Comparison of ENCODE assay signal across 20 cellular contexts in the genomic region with DNA sequence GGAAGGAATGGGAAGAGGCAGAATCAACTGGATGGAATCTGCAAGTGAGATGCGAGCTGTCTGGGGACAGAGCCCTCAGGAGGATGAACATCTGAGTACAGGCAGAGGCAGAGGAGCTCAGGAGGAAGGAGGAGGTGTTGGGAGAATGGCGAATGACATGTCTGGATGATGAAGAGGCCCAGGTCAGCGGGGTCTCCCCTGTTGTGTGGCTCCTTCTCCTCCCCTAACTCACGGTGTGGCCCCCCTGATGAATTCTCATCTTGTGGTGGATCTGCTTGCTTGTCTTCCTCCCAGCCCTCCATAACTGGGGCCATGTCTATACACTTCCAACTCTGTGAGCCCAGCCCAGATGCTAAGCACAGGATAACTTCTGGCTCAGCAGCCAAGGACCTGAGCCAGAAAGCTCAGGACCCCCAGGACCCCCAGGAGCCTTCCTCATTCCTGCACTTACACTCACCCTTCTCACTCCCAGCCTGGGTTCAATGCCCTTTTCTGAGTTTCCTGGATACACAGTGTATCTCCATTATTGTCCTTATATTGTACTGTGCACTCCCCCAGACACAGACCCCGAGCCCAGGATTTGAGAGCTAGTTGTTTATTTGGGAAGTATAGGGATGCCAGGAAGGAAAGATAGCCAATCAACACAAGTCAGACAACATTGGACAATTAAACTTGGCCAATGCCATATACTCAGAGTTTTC.
"Had no signal": no experiment of that assay in that cellular context is flagged by ENCODE, and none has a peak within 500 bp of the region (broad histone marks: within the 10 kb centered on the region; RNA-seq: fewer than 3 reads in every experiment).

No MANE protein-coding gene starts in this region.

- H3K4me3 Mint-ChIP-seq: dendritic cell treated with granulocyte-macrophage colony-stimulating factor and Interleukin-4, amounts not matched to agents 40 ng/mL and 50 ng/mL, for 4 days; mesothelial cell of epicardium had no signal

- H3K36me3 ChIP-seq: colonic mucosa, esophagus squamous epithelium, gastrocnemius medialis, heart right ventricle, left lung, lower lobe of right lung had no signal

- DNase-seq: cerebellar nuclear complex; colonic mucosa; cortex of kidney; effector CD4-positive, alpha-beta T cell; effector memory CD4-positive, alpha-beta T cell; esophagus squamous epithelium; foreskin fibroblast; foreskin melanocyte; gastrocnemius medialis; glutamatergic neuron; heart right ventricle; hippocampal formation; left cardiac atrium; left lung; left ventricle myocardium superior; lower lobe of right lung; mesenchymal stem cell; mucosa of descending colon had no signal

- H3K4me1 ChIP-seq: colonic mucosa, esophagus squamous epithelium, gastrocnemius medialis, heart right ventricle, left lung, lower lobe of right lung had no signal

- H3K27ac Mint-ChIP-seq: dendritic cell treated with granulocyte-macrophage colony-stimulating factor and Interleukin-4, amounts not matched to agents 40 ng/mL and 50 ng/mL, for 4 days; mesothelial cell of epicardium had no signal

- H3K27me3 ChIP-seq: colonic mucosa, esophagus squamous epithelium, gastrocnemius medialis had no signal

- H3K4me3 ChIP-seq: colonic mucosa, esophagus squamous epithelium, gastrocnemius medialis, heart right ventricle, left lung, lower lobe of right lung, mucosa of descending colon had no signal

- ATAC-seq: gastrocnemius medialis, heart right ventricle, left cardiac atrium, left lung, left ventricle myocardium superior, lower lobe of right lung, mucosa of descending colon had no signal

- H3K9me3 ChIP-seq: colonic mucosa, esophagus squamous epithelium, gastrocnemius medialis, heart right ventricle, left lung, lower lobe of right lung, mucosa of descending colon had no signal

- H3K4me1 Mint-ChIP-seq: mesothelial cell of epicardium had no signal

- H3K27me3 Mint-ChIP-seq: dendritic cell treated with granulocyte-macrophage colony-stimulating factor and Interleukin-4, amounts not matched to agents 40 ng/mL and 50 ng/mL, for 4 days had no signal

- H3K27ac ChIP-seq: colonic mucosa, esophagus squamous epithelium, gastrocnemius medialis, heart right ventricle, left lung, lower lobe of right lung had no signal
